11 cellular contexts compared by ENCODE assay signal in genomic region chr3:50165388-50166308, GRCh38. TPM values are rescaled to one million over a fixed set of nuclear protein-coding genes. Genes with fewer than 3 reads are reported as not detected.
DNase-seq lines count a peak whose midpoint lies in the region; ATAC-seq, FAIRE-seq and TF ChIP-seq lines count a peak whose summit lies in the region.
"Had no signal": no experiment of that assay in that cellular context is flagged by ENCODE, and none has a peak within 500 bp of the region (broad histone marks: within the 10 kb centered on the region; RNA-seq: fewer than 3 reads in every experiment).

No MANE protein-coding gene starts in this region.

- H3K9ac ChIP-seq in neural progenitor cell: no peak overlapping the region

- H3K27me3 ChIP-seq in AG04450 (ENCODE audit: control insufficient read depth, insufficient read depth, low read length) (no peaks in the 10 kb centered on the region), neural progenitor cell (no peaks in the 10 kb centered on the region)

- H2AFZ ChIP-seq in neural progenitor cell (replicated peaks): no peak overlapping the region

- CTCF ChIA-PET in AG04450 (lab: Charles Lee): interaction anchor here (0.8 to 1.7 kb wide), 5 partner anchors 24 to 99 kb away, joined by 3 to 5 read pairs (median 3); no protein-coding TSS in a partner anchor

- DNase-seq in AG04450 (ENCODE audit: low read depth, low spot score) (no peak), RCC 7860 (ENCODE audit: low spot score) (peak; percentile 22), fibroblast of villous mesenchyme (ENCODE audit: low read depth) (peak; percentile 10), neural progenitor cell (ENCODE audit: low spot score) (no peak), 8988T (no peak), NCI-H1048 (lab: John Stamatoyannopoulos, UW) (no peak)
- no peak for DNase-seq in stimulated activated CD8-positive, alpha-beta memory T cell treated with anti-CD3 and anti-CD28 coated beads, Interleukin-4, amount 100 ng/mL, for 48 hours
- DNase-seq: activated CD4-positive, alpha-beta T cell treated with anti-CD3 and anti-CD28 coated beads, Interleukin-2, amount 50 U/mL, for 48 hours; CD4-positive, CD25-positive, alpha-beta regulatory T cell; NCI-H2107 had no signal

- H3K27ac ChIP-seq in AG04450 (ENCODE audit: low read depth, low read length) (peak overlapping the region; percentile 82), neural progenitor cell (peak overlapping the region; percentile 56)

- H3K36me3 Mint-ChIP-seq in neural progenitor cell: peaks cover 2% of the 10 kb centered on the region
- H3K36me3 Mint-ChIP-seq: CD4-positive, CD25-positive, alpha-beta regulatory T cell had no signal

- TF ChIP-seq CTCF in AG04450 (IDR thresholded peaks at IDR 0.05; ENCODE audit: low read depth, low read length) (no peak), fibroblast of villous mesenchyme (IDR thresholded peaks at IDR 0.05; ENCODE audit: insufficient read depth, low read depth, low read length) (no peak), neural progenitor cell (IDR thresholded peaks at IDR 0.05) (no peak)

- ATAC-seq in HG03521 (IDR thresholded peaks at IDR 0.05; ENCODE audit: unreplicated experiment): no peak

- no peak overlapping the region for H3K4me3 Mint-ChIP-seq in neural progenitor cell
- H3K4me3 Mint-ChIP-seq: CD4-positive, CD25-positive, alpha-beta regulatory T cell had no signal

- H3K79me2 ChIP-seq in neural progenitor cell (ENCODE audit: low read depth): peaks cover 12% of the 10 kb centered on the region

- POLR2A ChIA-PET in AG04450 (lab: Yijun Ruan, JAX): interaction anchor here (1.0 to 1.4 kb wide), 2 partner anchors 9 to 14 kb away, joined by 5 to 8 read pairs; no protein-coding TSS in a partner anchor

- peak overlapping the region; percentile 69 for H3K27ac Mint-ChIP-seq in neural progenitor cell

- peaks cover 96% of the 10 kb centered on the region for H4K20me1 ChIP-seq in neural progenitor cell (ENCODE audit: low read depth)

- peak; percentile 40 for FAIRE-seq in RCC 7860 (lab: Jason Lieb, UNC)

- H3K4me2 ChIP-seq in neural progenitor cell: no peak overlapping the region

- H3K4me3 ChIP-seq in AG04450 (ENCODE audit: low read depth, low read length) (no peak overlapping the region), fibroblast of villous mesenchyme (ENCODE audit: low read depth, low read length) (no peak overlapping the region), neural progenitor cell (no peak overlapping the region)

- no peaks in the 10 kb centered on the region for H3K9me3 Mint-ChIP-seq in neural progenitor cell
- H3K9me3 Mint-ChIP-seq: CD4-positive, CD25-positive, alpha-beta regulatory T cell had no signal

- H3K4me1 Mint-ChIP-seq in neural progenitor cell: peaks cover 66% of the 10 kb centered on the region
- H3K4me1 Mint-ChIP-seq: CD4-positive, CD25-positive, alpha-beta regulatory T cell had no signal

- peaks cover 12% of the 10 kb centered on the region for H3K27me3 Mint-ChIP-seq in neural progenitor cell (ENCODE audit: insufficient read depth, low read depth)
- H3K27me3 Mint-ChIP-seq: CD4-positive, CD25-positive, alpha-beta regulatory T cell had no signal

- no peaks in the 10 kb centered on the region for H3K9me3 ChIP-seq in AG04450 (ENCODE audit: control insufficient read depth, insufficient read depth, low read length)
- H3K9me3 ChIP-seq in neural progenitor cell (ENCODE audit: low read depth): no peaks in the 10 kb centered on the region

- peaks cover 22% of the 10 kb centered on the region for H3F3A ChIP-seq in neural progenitor cell (ENCODE audit: low read depth)

- H3K4me1 ChIP-seq in neural progenitor cell: peaks cover 64% of the 10 kb centered on the region

- no peaks in the 10 kb centered on the region for H3K36me3 ChIP-seq in neural progenitor cell

RNA-seq across cellular contexts. Expression of gene SEMA3F, which starts 10.5 kb away (rescaled TPM):
- polyA plus RNA-seq in AG04450 (2011; rRNA removed): 14.7 and 17.1 TPM in 2 replicates
- polyA minus RNA-seq in AG04450 (2011; rRNA and poly(A)+ RNA removed): 21.5 and 27.8 TPM in 2 replicates
- total RNA-seq in fibroblast of villous mesenchyme: 0.32 and 0.86 TPM in 2 replicates
- total RNA-seq in neural progenitor cell (ENCODE audit: low replicate concordance): 14.5 and 42.5 TPM in 2 replicates
- polyA plus RNA-seq: CD4-positive, CD25-positive, alpha-beta regulatory T cell had no signal

RNA-seq across cellular contexts. Expression of gene GNAT1, which starts 25.8 kb away (rescaled TPM):
- not detected in 2 replicates for polyA plus RNA-seq in AG04450 (2011; rRNA removed)
- polyA minus RNA-seq in AG04450 (2011; rRNA and poly(A)+ RNA removed): not detected in 2 replicates
- total RNA-seq in fibroblast of villous mesenchyme: not detected in 2 replicates
- total RNA-seq in neural progenitor cell (ENCODE audit: low replicate concordance): 0.03 TPM in 1 of 2 replicates, not detected in the other
- total RNA-seq: CD4-positive, CD25-positive, alpha-beta regulatory T cell had no signal
- polyA plus RNA-seq: CD4-positive, CD25-positive, alpha-beta regulatory T cell had no signal

RNA-seq across cellular contexts. Expression of gene SLC38A3, which starts 39.4 kb away (rescaled TPM):
- 0.06 and 0.11 TPM in 2 replicates for polyA plus RNA-seq in AG04450 (2011; rRNA removed)
- not detected in 2 replicates for polyA minus RNA-seq in AG04450 (2011; rRNA and poly(A)+ RNA removed)
- total RNA-seq in fibroblast of villous mesenchyme (not detected in 2 replicates), neural progenitor cell (ENCODE audit: low replicate concordance) (0.17 and 0.77 TPM in 2 replicates)
- total RNA-seq: CD4-positive, CD25-positive, alpha-beta regulatory T cell had no signal
- polyA plus RNA-seq: CD4-positive, CD25-positive, alpha-beta regulatory T cell had no signal

Comparison
In these comparisons a context has a peak if more than half of its experiments do, and no peak if none do; other contexts are left out.
1. DNase-seq: peak in RCC 7860 (single experiment) and fibroblast of villous mesenchyme (single experiment); none in AG04450 (single experiment), neural progenitor cell (single experiment), 8988T (single experiment), NCI-H1048 (single experiment) and stimulated activated CD8-positive, alpha-beta memory T cell treated with anti-CD3 and anti-CD28 coated beads, Interleukin-4, amount 100 ng/mL, for 48 hours (single experiment).